Comparison of ENCODE assay signal across 20 cellular contexts in the genomic region with DNA sequence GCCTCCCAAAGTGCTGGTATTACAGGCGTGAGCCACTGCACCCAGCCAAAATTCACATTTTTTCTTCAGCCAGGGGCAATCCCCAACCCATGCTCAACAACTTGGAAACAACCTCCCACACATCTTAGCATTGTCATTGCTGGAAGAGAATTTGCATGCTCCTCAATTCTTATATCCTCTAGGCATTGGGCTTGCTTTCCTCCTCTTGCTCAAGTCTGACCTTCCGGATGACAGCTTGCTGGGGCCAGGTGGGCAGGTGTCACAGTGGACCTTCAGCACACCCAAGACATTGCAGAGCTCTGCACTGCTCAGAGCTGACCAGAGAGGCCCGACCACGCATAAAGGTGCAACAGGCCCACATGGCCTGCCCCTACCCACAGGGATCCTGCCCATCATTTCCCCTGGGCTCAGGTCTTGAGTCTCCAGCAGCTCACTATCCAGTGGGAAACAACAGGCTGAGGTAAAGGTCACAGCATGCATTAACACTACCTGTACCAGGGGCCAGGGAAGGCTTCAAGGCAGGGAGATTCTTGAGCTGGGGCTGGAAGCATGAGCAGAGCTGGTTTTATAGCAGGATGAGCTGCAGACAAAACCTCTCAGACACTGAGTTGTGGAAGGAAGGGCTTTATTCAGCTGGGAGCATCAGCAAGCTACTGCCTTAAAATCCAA. TPM values are rescaled to one million over a fixed set of nuclear protein-coding genes. Genes with fewer than 3 reads are reported as not detected.
A peak's percentile ranks its signal among the peaks of the same experiment; 100 is the strongest.
DNase-seq lines count a peak whose midpoint lies in the region; ATAC-seq and TF ChIP-seq lines count a peak whose summit lies in the region.
"Had no signal": no experiment of that assay in that cellular context is flagged by ENCODE, and none has a peak within 500 bp of the region (broad histone marks: within the 10 kb centered on the region; RNA-seq: fewer than 3 reads in every experiment).

No MANE protein-coding gene starts in this region.

- H3K27me3 Mint-ChIP-seq in T-cell = peaks cover 11 to 14% of the 10 kb centered on the region in 2 donors

- POLR2A ChIA-PET in T-cell (lab: Charles Lee) = no interaction called here

- H3K4me3 Mint-ChIP-seq in T-cell = no peak overlapping the region
- H3K4me3 Mint-ChIP-seq: activated B cell treated with CpG ODN at 0.5 μM for 24 hours, naive B cell had no signal

- no peaks in the 10 kb centered on the region for H3K9me3 Mint-ChIP-seq in T-cell

- H3K4me1 Mint-ChIP-seq in T-cell = no peaks in the 10 kb centered on the region

- H3K36me3 ChIP-seq in GM06990 (ENCODE audit: control insufficient read depth, insufficient read depth, low read length) = peaks cover 6% of the 10 kb centered on the region
- H3K36me3 ChIP-seq: HAP-1, tibial nerve had no signal

- no peaks in the 10 kb centered on the region for H3K36me3 Mint-ChIP-seq in T-cell

- CTCF ChIA-PET in T-cell (lab: Charles Lee) = no interaction called here

- H3K27me3 ChIP-seq in GM06990 (replicated peaks; ENCODE audit: control insufficient read depth, insufficient read depth, low read length) = no peaks in the 10 kb centered on the region

- peak; percentile 54 for ATAC-seq in GM19395 (IDR thresholded peaks at IDR 0.05; ENCODE audit: unreplicated experiment)
- peak; percentile 48 for ATAC-seq in HG02840 (IDR thresholded peaks at IDR 0.05; ENCODE audit: low FRiP score, unreplicated experiment)
- ATAC-seq in HG03571 (IDR thresholded peaks at IDR 0.05; ENCODE audit: unreplicated experiment) = peak; percentile 41
- no peak for ATAC-seq in T-cell (replicated peaks in 1 of 4)
- ATAC-seq: A549 had no signal

- TF ChIP-seq CTCF in GM06990 (IDR thresholded peaks at IDR 0.05; ENCODE audit: insufficient read depth, low read length, poor library complexity, severe bottlenecking) = no peak

- peak overlapping the region; percentile 20 for H3K4me3 ChIP-seq in GM06990 (replicated peaks; ENCODE audit: low read depth, low read length)
- H3K4me3 ChIP-seq: A549, dorsolateral prefrontal cortex, HAP-1, tibial nerve had no signal

- DNase-seq in GM06990 (ENCODE audit: extremely low read depth, insufficient read length) (peak; percentile 23), inferior parietal cortex (ENCODE audit: extremely low spot score) (no peak), pons (ENCODE audit: low spot score) (no peak), T-cell (no peak)
- no peak for DNase-seq in stimulated activated CD4-positive, alpha-beta T cell treated with anti-CD3 and anti-CD28 coated beads, Interleukin-2, amount 100 ng/mL, for 24 hours
- DNase-seq: activated B cell treated with CpG ODN at 0.5 μM for 24 hours, amygdala, dorsolateral prefrontal cortex, foreskin melanocyte, naive B cell, NCI-H1048, NCI-H526 treated with DMSO at 0.1 percent for 48 hours, SIG-M5 had no signal

- no peak overlapping the region for H3K27ac Mint-ChIP-seq in T-cell
- H3K27ac Mint-ChIP-seq: naive B cell had no signal

RNA-seq across cellular contexts. Expression of a gene that starts 6.8 kb away (rescaled TPM):
- total RNA-seq in T-cell = not detected
- total RNA-seq: activated B cell treated with CpG ODN at 0.5 μM for 24 hours, dorsolateral prefrontal cortex, skeletal muscle tissue, tibial nerve had no signal

RNA-seq across cellular contexts. Expression of a gene that starts 27.4 kb away (rescaled TPM):
- total RNA-seq in T-cell = 10 to 100 TPM; 68.6 to 84.9 (median 83.8) TPM

RNA-seq across cellular contexts. Expression of a gene that starts 27.6 kb away (rescaled TPM):
- total RNA-seq in T-cell = 1 to 10 TPM in 3 of 5 donors, under 1 TPM in 2; 0.41 to 2.1 (median 1.1) TPM

RNA-seq across cellular contexts. Expression of a gene that starts 58.6 kb away (rescaled TPM):
- total RNA-seq in T-cell = not detected
- total RNA-seq: activated B cell treated with CpG ODN at 0.5 μM for 24 hours, skeletal muscle tissue, tibial nerve had no signal

Comparison
In these comparisons a context has a peak if more than half of its experiments do, and no peak if none do; other contexts are left out.
1. ATAC-seq: peak in GM19395 (single experiment), HG02840 (single experiment) and HG03571 (single experiment); none in T-cell (0 of 4).